ENCODE assay signal across 15 cellular contexts in the genomic region with DNA sequence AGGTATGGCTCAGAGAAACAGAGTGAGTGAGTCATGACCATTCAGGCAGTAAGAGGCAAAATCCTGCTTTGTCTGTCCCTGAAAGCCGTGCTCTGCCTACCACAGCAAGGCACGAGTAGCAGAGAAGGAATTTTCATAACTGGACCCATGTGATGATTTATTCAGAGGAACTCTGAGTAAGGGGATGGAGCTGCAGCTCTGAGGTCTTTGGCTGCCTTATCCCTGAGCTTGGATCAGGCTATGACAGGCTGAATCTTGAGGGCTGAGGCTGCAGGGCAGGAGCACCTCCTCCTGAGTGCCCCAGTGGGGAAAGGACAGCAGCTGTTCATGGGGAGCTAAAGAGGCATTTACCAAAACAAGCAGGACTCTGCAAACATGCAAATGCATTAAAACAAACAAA.
DNase-seq lines count a peak whose midpoint lies in the region; ATAC-seq and TF ChIP-seq lines count a peak whose summit lies in the region.
"Had no signal": no experiment of that assay in that cellular context is flagged by ENCODE, and none has a peak within 500 bp of the region (broad histone marks: within the 10 kb centered on the region; RNA-seq: fewer than 3 reads in every experiment).

No MANE protein-coding gene starts in this region.

- in situ Hi-C loops in mammary epithelial cell (cut with MboI; ENCODE audit: low sequenced_read_pairs in 2 of 2): no loop called here

- H3K27ac ChIP-seq in mammary epithelial cell (ENCODE audit: insufficient read depth, low read depth, low read length): no peak overlapping the region

- H3K4me1 ChIP-seq in mammary epithelial cell (ENCODE audit: insufficient read depth, low read length): no peaks in the 10 kb centered on the region

- no peaks in the 10 kb centered on the region for H3K9me3 ChIP-seq in mammary epithelial cell (replicated peaks; ENCODE audit: insufficient read depth, low read length)

- no peak for TF ChIP-seq CTCF in mammary epithelial cell (conservative IDR thresholded peaks at IDR 0.05 in 1 of 2, IDR thresholded peaks at IDR 0.05 in 1 of 2; ENCODE audit: extremely low read depth in 1 of 2, insufficient read depth in 1 of 2, low read depth in 1 of 2, low read length in 2 of 2)

- no TSS peak for BruUV-seq in mammary epithelial cell (replicated peaks; lab: Mats Ljungman, UMichigan)

- H3K79me2 ChIP-seq in mammary epithelial cell (ENCODE audit: insufficient read depth, low read length): no peaks in the 10 kb centered on the region

- intact Hi-C loops in mammary epithelial cell (cut with micrococcal nuclease): loop anchor here (5.0 kb wide), 1 partner anchor 45 kb away; no protein-coding TSS in a partner anchor

- no peak overlapping the region for H3K9ac ChIP-seq in mammary epithelial cell (ENCODE audit: insufficient read depth, low read length)

- peak; percentile 22 for DNase-seq in COLO668 (lab: John Stamatoyannopoulos, UW; ENCODE audit: unreplicated experiment)
- DNase-seq in HT1080 (ENCODE audit: low read depth): peak; percentile 75
- peak; percentile 31 for DNase-seq in mammary epithelial cell
- DNase-seq in kidney tubule cell (ENCODE audit: low spot score): peak; percentile 92
- DNase-seq in GF-D8 (lab: John Stamatoyannopoulos, UW): no peak
- no peak for DNase-seq in mucosa of gallbladder (ENCODE audit: low spot score)
- DNase-seq: activated CD4-positive, alpha-beta T cell treated with anti-CD3 and anti-CD28 coated beads for 36 hours; activated naive CD4-positive, alpha-beta T cell treated with Interleukin-2 at 50 U/mL for 16 hours; effector CD4-positive, alpha-beta T cell; naive B cell; NCI-H2107; SHP77 treated with DMSO at 0.1 percent for 48 hours had no signal

- dilution Hi-C loops in mammary epithelial cell (cut with HindIII; ENCODE audit: low sequenced_read_pairs): no loop called here

- H3K4me3 ChIP-seq in mammary epithelial cell (replicated peaks in 1 of 3; ENCODE audit: insufficient read depth in 1 of 3, low read depth in 2 of 3, low read length in 3 of 3): no peak overlapping the region

- H2AFZ ChIP-seq in mammary epithelial cell (ENCODE audit: low read depth, low read length): no peak overlapping the region

- no peak for ATAC-seq in GM21447 (IDR thresholded peaks at IDR 0.05; ENCODE audit: unreplicated experiment)
- no peak for ATAC-seq in HG03378 (IDR thresholded peaks at IDR 0.05; ENCODE audit: unreplicated experiment)
- ATAC-seq: activated CD4-positive, alpha-beta T cell treated with anti-CD3 and anti-CD28 coated beads for 36 hours; stimulated activated effector memory CD8-positive, alpha-beta T cell treated with anti-CD3 and anti-CD28 coated beads, Interleukin-12 subunit alpha, Interleukin-12 subunit beta, amount 100 ng/mL, for 72 hours had no signal

- H3K4me2 ChIP-seq in mammary epithelial cell (ENCODE audit: insufficient read depth, low read depth, low read length): no peak overlapping the region

- H4K20me1 ChIP-seq in mammary epithelial cell (ENCODE audit: insufficient read depth, low read length): no peaks in the 10 kb centered on the region

- H3K27me3 ChIP-seq in mammary epithelial cell (ENCODE audit: insufficient read depth, low read length): peaks cover 4% of the 10 kb centered on the region

- 44% methylated on average over 2 of the region's 2 CpGs for whole genome bisulfite sequencing in mammary epithelial cell (ENCODE audit: low coverage, missing lambda C conversion rate)

- CTCF ChIA-PET in mammary epithelial cell (lab: Charles Lee; ENCODE audit: low non-redundant PET): no interaction called here

- no peaks in the 10 kb centered on the region for H3K36me3 ChIP-seq in mammary epithelial cell (ENCODE audit: insufficient read depth, low read length)

Comparison
In these comparisons a context has a peak if more than half of its experiments do, and no peak if none do; other contexts are left out.
1. DNase-seq: peak in COLO668 (single experiment), HT1080 (single experiment), mammary epithelial cell (single experiment) and kidney tubule cell (single experiment); none in GF-D8 (single experiment) and mucosa of gallbladder (single experiment).